In the genomic region with DNA sequence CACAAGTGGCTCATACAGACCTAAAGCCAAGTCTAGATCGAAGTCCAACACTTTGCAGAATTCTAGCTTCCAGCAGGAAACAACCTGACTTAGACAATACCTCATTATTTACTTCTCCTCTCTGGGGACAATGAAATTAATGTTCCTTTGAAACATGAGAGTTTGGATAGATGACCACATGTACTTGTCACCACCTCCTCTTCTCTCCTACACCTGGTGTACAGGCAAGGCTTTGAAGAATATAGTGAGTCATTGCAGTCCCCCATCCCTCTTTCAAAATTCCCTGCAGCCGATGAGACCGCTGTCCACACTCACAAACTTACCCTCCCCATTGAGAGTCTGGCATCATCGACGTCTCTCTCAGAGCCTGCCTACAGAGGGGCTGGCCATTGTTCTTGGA, we compare ENCODE assay signal across 1 cellular context.
TF ChIP-seq lines count a peak whose summit lies in the region.

No MANE protein-coding gene starts in this region.

TF ChIP-seq in GM23338, 12 proteins besides CTCF, POLR2A, EP300 and RAD21 (continued from another document):
- TF ChIP-seq, protein P1, sequence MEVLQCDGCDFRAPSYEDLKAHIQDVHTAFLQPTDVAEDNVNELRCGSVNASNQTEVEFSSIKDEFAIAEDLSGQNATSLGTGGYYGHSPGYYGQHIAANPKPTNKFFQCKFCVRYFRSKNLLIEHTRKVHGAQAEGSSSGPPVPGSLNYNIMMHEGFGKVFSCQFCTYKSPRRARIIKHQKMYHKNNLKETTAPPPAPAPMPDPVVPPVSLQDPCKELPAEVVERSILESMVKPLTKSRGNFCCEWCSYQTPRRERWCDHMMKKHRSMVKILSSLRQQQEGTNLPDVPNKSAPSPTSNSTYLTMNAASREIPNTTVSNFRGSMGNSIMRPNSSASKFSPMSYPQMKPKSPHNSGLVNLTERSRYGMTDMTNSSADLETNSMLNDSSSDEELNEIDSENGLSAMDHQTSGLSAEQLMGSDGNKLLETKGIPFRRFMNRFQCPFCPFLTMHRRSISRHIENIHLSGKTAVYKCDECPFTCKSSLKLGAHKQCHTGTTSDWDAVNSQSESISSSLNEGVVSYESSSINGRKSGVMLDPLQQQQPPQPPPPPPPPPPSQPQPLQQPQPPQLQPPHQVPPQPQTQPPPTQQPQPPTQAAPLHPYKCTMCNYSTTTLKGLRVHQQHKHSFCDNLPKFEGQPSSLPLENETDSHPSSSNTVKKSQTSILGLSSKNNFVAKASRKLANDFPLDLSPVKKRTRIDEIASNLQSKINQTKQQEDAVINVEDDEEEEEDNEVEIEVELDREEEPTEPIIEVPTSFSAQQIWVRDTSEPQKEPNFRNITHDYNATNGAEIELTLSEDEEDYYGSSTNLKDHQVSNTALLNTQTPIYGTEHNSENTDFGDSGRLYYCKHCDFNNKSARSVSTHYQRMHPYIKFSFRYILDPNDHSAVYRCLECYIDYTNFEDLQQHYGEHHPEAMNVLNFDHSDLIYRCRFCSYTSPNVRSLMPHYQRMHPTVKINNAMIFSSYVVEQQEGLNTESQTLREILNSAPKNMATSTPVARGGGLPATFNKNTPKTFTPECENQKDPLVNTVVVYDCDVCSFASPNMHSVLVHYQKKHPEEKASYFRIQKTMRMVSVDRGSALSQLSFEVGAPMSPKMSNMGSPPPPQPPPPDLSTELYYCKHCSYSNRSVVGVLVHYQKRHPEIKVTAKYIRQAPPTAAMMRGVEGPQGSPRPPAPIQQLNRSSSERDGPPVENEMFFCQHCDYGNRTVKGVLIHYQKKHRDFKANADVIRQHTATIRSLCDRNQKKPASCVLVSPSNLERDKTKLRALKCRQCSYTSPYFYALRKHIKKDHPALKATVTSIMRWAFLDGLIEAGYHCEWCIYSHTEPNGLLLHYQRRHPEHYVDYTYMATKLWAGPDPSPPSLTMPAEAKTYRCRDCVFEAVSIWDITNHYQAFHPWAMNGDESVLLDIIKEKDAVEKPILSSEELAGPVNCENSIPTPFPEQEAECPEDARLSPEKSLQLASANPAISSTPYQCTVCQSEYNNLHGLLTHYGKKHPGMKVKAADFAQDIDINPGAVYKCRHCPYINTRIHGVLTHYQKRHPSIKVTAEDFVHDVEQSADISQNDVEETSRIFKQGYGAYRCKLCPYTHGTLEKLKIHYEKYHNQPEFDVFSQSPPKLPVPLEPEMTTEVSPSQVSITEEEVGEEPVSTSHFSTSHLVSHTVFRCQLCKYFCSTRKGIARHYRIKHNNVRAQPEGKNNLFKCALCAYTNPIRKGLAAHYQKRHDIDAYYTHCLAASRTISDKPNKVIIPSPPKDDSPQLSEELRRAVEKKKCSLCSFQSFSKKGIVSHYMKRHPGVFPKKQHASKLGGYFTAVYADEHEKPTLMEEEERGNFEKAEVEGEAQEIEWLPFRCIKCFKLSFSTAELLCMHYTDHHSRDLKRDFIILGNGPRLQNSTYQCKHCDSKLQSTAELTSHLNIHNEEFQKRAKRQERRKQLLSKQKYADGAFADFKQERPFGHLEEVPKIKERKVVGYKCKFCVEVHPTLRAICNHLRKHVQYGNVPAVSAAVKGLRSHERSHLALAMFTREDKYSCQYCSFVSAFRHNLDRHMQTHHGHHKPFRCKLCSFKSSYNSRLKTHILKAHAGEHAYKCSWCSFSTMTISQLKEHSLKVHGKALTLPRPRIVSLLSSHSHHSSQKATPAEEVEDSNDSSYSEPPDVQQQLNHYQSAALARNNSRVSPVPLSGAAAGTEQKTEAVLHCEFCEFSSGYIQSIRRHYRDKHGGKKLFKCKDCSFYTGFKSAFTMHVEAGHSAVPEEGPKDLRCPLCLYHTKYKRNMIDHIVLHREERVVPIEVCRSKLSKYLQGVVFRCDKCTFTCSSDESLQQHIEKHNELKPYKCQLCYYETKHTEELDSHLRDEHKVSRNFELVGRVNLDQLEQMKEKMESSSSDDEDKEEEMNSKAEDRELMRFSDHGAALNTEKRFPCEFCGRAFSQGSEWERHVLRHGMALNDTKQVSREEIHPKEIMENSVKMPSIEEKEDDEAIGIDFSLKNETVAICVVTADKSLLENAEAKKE (CRISPR knock-in tag; IDR thresholded peaks at IDR 0.05) = no peak
- no peak for TF ChIP-seq STAT1 (IDR thresholded peaks at IDR 0.05; ENCODE audit: unreplicated experiment)
- TF ChIP-seq POLR2AphosphoS5 (IDR thresholded peaks at IDR 0.05; ENCODE audit: low read depth) = no peak
- no peak for TF ChIP-seq ZNF114 (CRISPR knock-in tag; IDR thresholded peaks at IDR 0.05)
- TF ChIP-seq JUNB (IDR thresholded peaks at IDR 0.05; ENCODE audit: unreplicated experiment) = no peak
- no peak for TF ChIP-seq EZH2 (IDR thresholded peaks at IDR 0.05; ENCODE audit: low read depth, unreplicated experiment)
- no peak for TF ChIP-seq EZH2phosphoT487 (IDR thresholded peaks at IDR 0.05; ENCODE audit: unreplicated experiment)
- TF ChIP-seq NANOG (IDR thresholded peaks at IDR 0.05; ENCODE audit: borderline replicate concordance) = no peak
- TF ChIP-seq, protein P2, sequence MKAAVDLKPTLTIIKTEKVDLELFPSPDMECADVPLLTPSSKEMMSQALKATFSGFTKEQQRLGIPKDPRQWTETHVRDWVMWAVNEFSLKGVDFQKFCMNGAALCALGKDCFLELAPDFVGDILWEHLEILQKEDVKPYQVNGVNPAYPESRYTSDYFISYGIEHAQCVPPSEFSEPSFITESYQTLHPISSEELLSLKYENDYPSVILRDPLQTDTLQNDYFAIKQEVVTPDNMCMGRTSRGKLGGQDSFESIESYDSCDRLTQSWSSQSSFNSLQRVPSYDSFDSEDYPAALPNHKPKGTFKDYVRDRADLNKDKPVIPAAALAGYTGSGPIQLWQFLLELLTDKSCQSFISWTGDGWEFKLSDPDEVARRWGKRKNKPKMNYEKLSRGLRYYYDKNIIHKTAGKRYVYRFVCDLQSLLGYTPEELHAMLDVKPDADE (IDR thresholded peaks at IDR 0.05) = no peak
TF ChIP-seq in GM23338: peak in this region for 0.
